8 cellular contexts compared by ENCODE assay signal in genomic region chr16:87436225-87437172, GRCh38. TPM values are rescaled to one million over a fixed set of nuclear protein-coding genes. Genes with fewer than 3 reads are reported as not detected.
DNase-seq lines count a peak whose midpoint lies in the region; ATAC-seq and TF ChIP-seq lines count a peak whose summit lies in the region.
"Had no signal": no experiment of that assay in that cellular context is flagged by ENCODE, and none has a peak within 500 bp of the region (broad histone marks: within the 10 kb centered on the region; RNA-seq: fewer than 3 reads in every experiment).

No MANE protein-coding gene starts in this region.

- DNase-seq in PC-3 = no peak
- DNase-seq in astrocyte of the hippocampus (ENCODE audit: low read depth, low spot score) = peak; percentile 50
- DNase-seq in lung (ENCODE audit: low spot score) = no peak
- DNase-seq in stromal cell of bone marrow (ENCODE audit: low read depth) = peak; percentile 12
- no peak for DNase-seq in MM.1S
- no peak for DNase-seq in DMS 273 treated with DMSO at 0.1 percent for 48 hours (lab: John Stamatoyannopoulos, UW)
- DNase-seq: KBM-7 had no signal

- TF ChIP-seq CTCF in PC-3 (conservative IDR thresholded peaks at IDR 0.05; ENCODE audit: low read depth, low read length) = no peak
- no peak for TF ChIP-seq CTCF in lung (IDR thresholded peaks at IDR 0.05; ENCODE audit: control extremely low read depth, extremely low read depth)
- no peak for TF ChIP-seq CTCF in MM.1S (IDR thresholded peaks at IDR 0.05; ENCODE audit: low read length)

- H3K27me3 ChIP-seq in PC-3 (ENCODE audit: low read length) = no peaks in the 10 kb centered on the region
- no peaks in the 10 kb centered on the region for H3K27me3 ChIP-seq in lung (ENCODE audit: control insufficient read depth, insufficient read depth)
- H3K27me3 ChIP-seq in MM.1S (replicated peaks; ENCODE audit: insufficient read depth, low read length) = no peaks in the 10 kb centered on the region

- CTCF ChIA-PET in PC-3 (lab: Charles Lee) = no interaction called here

- intact Hi-C loops in PC-3 (cut with micrococcal nuclease) = no loop called here

- H3K9me3 ChIP-seq in PC-3 (ENCODE audit: low read length) = no peaks in the 10 kb centered on the region
- no peaks in the 10 kb centered on the region for H3K9me3 ChIP-seq in lung (ENCODE audit: control insufficient read depth in 2 of 2, insufficient read depth in 1 of 2, low read length in 1 of 2)
- no peaks in the 10 kb centered on the region for H3K9me3 ChIP-seq in MM.1S (replicated peaks; ENCODE audit: insufficient read depth, low read length)

- H3K36me3 ChIP-seq in PC-3 (ENCODE audit: low read depth, low read length) (no peaks in the 10 kb centered on the region), lung (ENCODE audit: control insufficient read depth in 2 of 2, insufficient read depth in 2 of 2, low read length in 2 of 2) (peaks cover 3 to 11% of the 10 kb centered on the region in 2 donors), MM.1S (replicated peaks; ENCODE audit: insufficient read depth, low read length) (no peaks in the 10 kb centered on the region)

- H2AFZ ChIP-seq in PC-3 (ENCODE audit: low read length) = 0 out of 2 replicates have a peak overlapping the region, but pooled peaks have one; percentile 25
- no peak overlapping the region for H2AFZ ChIP-seq in MM.1S (ENCODE audit: low read length)

- H3K27ac ChIP-seq in PC-3 (ENCODE audit: low read length) = peak overlapping the region; percentile 43; the same call in 1 of the 2 replicates
- H3K27ac ChIP-seq in lung (ENCODE audit: low read depth in 1 of 2, low read length in 1 of 2) = peak overlapping the region; percentile 58 to 86
- H3K27ac ChIP-seq in MM.1S (ENCODE audit: low read length) = no peak overlapping the region

- H3K9me2 ChIP-seq in PC-3 (replicated peaks; ENCODE audit: low read length) (no peaks in the 10 kb centered on the region), MM.1S (replicated peaks; ENCODE audit: insufficient read depth, low read length) (no peaks in the 10 kb centered on the region)

- H4K20me1 ChIP-seq in PC-3 (ENCODE audit: low read length) (0 out of 2 replicates have a peak, but pooled peaks cover 3% of the 10 kb centered on the region), MM.1S (ENCODE audit: insufficient read depth, low read length) (no peaks in the 10 kb centered on the region)

- WGBS in lung, 2 donors = 64 to 72% methylated on average over 29 of the region's 29 CpGs

- H3K9ac ChIP-seq in PC-3 (ENCODE audit: low read length) = no peak overlapping the region
- no peak overlapping the region for H3K9ac ChIP-seq in MM.1S (ENCODE audit: low read length)

- BruUV-seq in PC-3 (replicated peaks; lab: Mats Ljungman, UMichigan) = no TSS peak

- H3K4me2 ChIP-seq in PC-3 (ENCODE audit: low read length) = peak overlapping the region; percentile 61
- no peak overlapping the region for H3K4me2 ChIP-seq in MM.1S (ENCODE audit: low read depth, low read length)

- POLR2A ChIA-PET in PC-3 (lab: Charles Lee; ENCODE audit: unreplicated experiment) = no interaction called here

- peaks cover 7% of the 10 kb centered on the region; the same call in 1 of the 2 replicates for H3K79me2 ChIP-seq in PC-3 (ENCODE audit: low read length)
- H3K79me2 ChIP-seq in MM.1S (ENCODE audit: low read length) = no peaks in the 10 kb centered on the region

- H3F3A ChIP-seq in PC-3 (ENCODE audit: low read length, unreplicated experiment) (no peaks in the 10 kb centered on the region), MM.1S (ENCODE audit: insufficient read depth, low read length) (no peaks in the 10 kb centered on the region)

- H3K4me1 ChIP-seq in PC-3 (ENCODE audit: insufficient read depth, low read length) (peaks cover 32% of the 10 kb centered on the region), lung (ENCODE audit: control insufficient read depth in 2 of 2, insufficient read depth in 2 of 2, low read length in 2 of 2) (peaks cover 5 to 15% of the 10 kb centered on the region in 2 donors), MM.1S (ENCODE audit: low read length) (no peaks in the 10 kb centered on the region)

- ATAC-seq in PC-3 (no peak), lung (ENCODE audit: insufficient read depth, low FRiP score) (no peak), GM18511 (IDR thresholded peaks at IDR 0.05; ENCODE audit: unreplicated experiment) (no peak)

- H3K4me3 ChIP-seq in PC-3 (ENCODE audit: low read length) (peak overlapping the region; percentile 13; the same call in 1 of the 2 replicates), lung (no peak overlapping the region), MM.1S (ENCODE audit: low read length) (no peak overlapping the region)

RNA-seq across cellular contexts. Expression of gene MAP1LC3B, which starts 44.4 kb away (rescaled TPM):
- 11.0 and 11.9 TPM in 2 replicates for total RNA-seq in PC-3 (2014; rRNA removed)
- total RNA-seq in lung = 10 to 100 TPM; 43.3 to 45.7 TPM
- 10 to 100 TPM; 49.8 to 62.2 TPM for polyA plus RNA-seq in lung

RNA-seq across cellular contexts. Expression of gene FBXO31, which starts 52.9 kb away (rescaled TPM):
- total RNA-seq in PC-3 (2014; rRNA removed) (14.8 and 17.7 TPM in 2 replicates), lung (10 to 100 TPM; 33.6 to 35.1 TPM)
- polyA plus RNA-seq in lung = 10 to 100 TPM; 10.1 to 12.8 TPM

RNA-seq across cellular contexts. Expression of gene ZCCHC14, which starts 56.3 kb away (rescaled TPM):
- total RNA-seq in PC-3 (2014; rRNA removed) (5.3 and 11.5 TPM in 2 replicates), lung (10 to 100 TPM; 28.9 to 31.1 TPM)
- polyA plus RNA-seq in lung = 1 to 10 TPM; 7.4 to 9.8 TPM

Comparison
In these comparisons a context has a peak if more than half of its experiments do, and no peak if none do; other contexts are left out.
1. DNase-seq: peak in astrocyte of the hippocampus (single experiment) and stromal cell of bone marrow (single experiment); none in PC-3 (single experiment), lung (single experiment), MM.1S (single experiment) and DMS 273 treated with DMSO at 0.1 percent for 48 hours (single experiment).